27 cellular contexts compared by ENCODE assay signal in the genomic region with DNA sequence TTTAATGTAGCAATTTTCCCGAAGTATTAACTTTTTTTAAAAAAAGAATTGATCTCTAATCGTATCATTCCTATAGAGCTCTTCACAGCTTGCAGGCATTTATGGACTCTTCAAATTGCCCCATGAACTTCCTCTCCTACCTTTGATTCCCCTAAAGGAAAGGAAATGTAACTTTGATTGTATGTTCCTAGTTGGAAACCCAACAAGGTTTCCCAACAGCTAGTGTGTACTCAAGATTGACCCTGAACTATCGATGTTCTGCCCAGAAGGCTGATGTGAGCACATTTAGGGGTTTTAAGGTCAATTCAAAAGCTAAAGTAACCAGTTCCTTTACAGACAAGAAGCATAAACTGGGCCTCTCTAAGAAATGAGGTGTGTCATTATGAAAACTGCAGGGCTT.
"Had no signal": no experiment of that assay in that cellular context is flagged by ENCODE, and none has a peak within 500 bp of the region (broad histone marks: within the 10 kb centered on the region; RNA-seq: fewer than 3 reads in every experiment).

No MANE protein-coding gene starts in this region.

- FAIRE-seq: urothelium cell line had no signal

- H3K9me3 ChIP-seq: stomach, suprapubic skin, testis, thoracic aorta, thyroid gland, tibial artery, tibial nerve, transverse colon, upper lobe of left lung, upper lobe of right lung, uterus, vagina had no signal

- DNase-seq: stimulated activated CD4-positive, alpha-beta T cell treated with anti-CD3 and anti-CD28 coated beads, Interleukin-2, amount 100 ng/mL, for 48 hours; stimulated activated CD4-positive, alpha-beta T cell treated with anti-CD3 and anti-CD28 coated beads, Interleukin-4, amount 100 ng/mL, for 1 hour; stimulated activated CD4-positive, alpha-beta T cell treated with anti-CD3 and anti-CD28 coated beads, Interleukin-4, amount 100 ng/mL, for 24 hours; stimulated activated CD4-positive, alpha-beta T cell treated with anti-CD3 and anti-CD28 coated beads, Interleukin-4, amount 100 ng/mL, for 4 hours; stimulated activated CD8-positive, alpha-beta memory T cell treated with anti-CD3 and anti-CD28 coated beads, Interleukin-4, amount 100 ng/mL, for 48 hours; stimulated activated naive B cell treated with anti-CD40 and anti-IgM and Interleukin-4, amounts not matched to agents 10 μg/mL and 1 μg/mL and 100 μg/mL, for 72 hours; stimulated activated naive CD4-positive, alpha-beta T cell; stimulated activated naive CD4-positive, alpha-beta T cell treated with Interleukin-2 at 50 U/mL for 16 hours; stimulated activated naive CD8-positive, alpha-beta T cell treated with anti-CD3 and anti-CD28 coated beads, Interleukin-15, amount 100 ng/mL, for 72 hours; stimulated activated naive CD8-positive, alpha-beta T cell treated with anti-CD3 and anti-CD28 coated beads, Interleukin-15, Interleukin-2, amounts not matched to agents 100 U/mL and 50 U/mL, for 24 hours; stomach; substantia nigra; testis; thyroid gland; tibial artery; transverse colon; trophoblast cell; upper lobe of left lung; upper lobe of right lung; uterus had no signal

- H3K27ac ChIP-seq: stomach, suprapubic skin, testis, thoracic aorta, thyroid gland, tibial artery, tibial nerve, transverse colon, upper lobe of left lung, upper lobe of right lung, uterus, vagina had no signal

- ATAC-seq: stimulated activated effector memory CD8-positive, alpha-beta T cell treated with anti-CD3 and anti-CD28 coated beads, Interleukin-12 subunit alpha, Interleukin-12 subunit beta, amount 100 ng/mL, for 72 hours; stimulated activated memory B cell treated with anti-CD40 and anti-IgM and Interleukin-4, amounts not matched to agents 10 μg/mL and 1 μg/mL and 100 μg/mL, for 72 hours; stimulated activated naive B cell treated with anti-CD40 and anti-IgM and Interleukin-4, amounts not matched to agents 10 μg/mL and 1 μg/mL and 100 μg/mL, for 72 hours; stimulated activated naive CD8-positive, alpha-beta T cell treated with anti-CD3 and anti-CD28 coated beads, Interleukin-15, amount 100 ng/mL, for 72 hours; stimulated activated naive CD8-positive, alpha-beta T cell treated with anti-CD3 and anti-CD28 coated beads, Interleukin-15, Interleukin-2, amounts not matched to agents 100 U/mL and 50 U/mL, for 24 hours; upper lobe of right lung had no signal

- H3K27me3 ChIP-seq: stomach, suprapubic skin, testis, thyroid gland, tibial artery, tibial nerve, transverse colon, upper lobe of left lung, upper lobe of right lung, uterus, vagina had no signal

- H3K36me3 ChIP-seq: stomach, suprapubic skin, thoracic aorta, thyroid gland, tibial artery, tibial nerve, transverse colon, upper lobe of left lung, upper lobe of right lung, uterus, vagina had no signal

- H3K4me3 ChIP-seq: stomach, suprapubic skin, testis, thoracic aorta, thyroid gland, tibial artery, tibial nerve, transverse colon, upper lobe of left lung, upper lobe of right lung, uterus, vagina had no signal

- H3K4me1 ChIP-seq: stomach, suprapubic skin, testis, thyroid gland, tibial artery, tibial nerve, transverse colon, upper lobe of left lung, upper lobe of right lung, uterus, vagina had no signal
